In genomic region chrX:39755152-39756032, GRCh38 we compare ENCODE assay signal across 8 cellular contexts.
DNase-seq lines count a peak whose midpoint lies in the region; ATAC-seq, FAIRE-seq and TF ChIP-seq lines count a peak whose summit lies in the region.

No MANE protein-coding gene starts in this region.

- H3K4me1 ChIP-seq in keratinocyte (ENCODE audit: control insufficient read depth, extremely low read depth, insufficient read depth, low read length) (peaks cover 33% of the 10 kb centered on the region), suprapubic skin (peaks cover 29% of the 10 kb centered on the region)

- peak overlapping the region; percentile 50 for H2AFZ ChIP-seq in keratinocyte (ENCODE audit: control insufficient read depth, low read length)

- no peak for TF ChIP-seq POLR2A in suprapubic skin (IDR thresholded peaks at IDR 0.05)

- FAIRE-seq in keratinocyte (lab: Jason Lieb, UNC), result peak; percentile 78
- FAIRE-seq in GM19239 (lab: Jason Lieb, UNC), result no peak

- no peaks in the 10 kb centered on the region for H4K20me1 ChIP-seq in keratinocyte (ENCODE audit: control insufficient read depth, extremely low read depth, insufficient read depth, low read length)

- POLR2A ChIA-PET in AG04449 (lab: Yijun Ruan, JAX), result no interaction called here

- H3K27me3 ChIP-seq in keratinocyte (ENCODE audit: control insufficient read depth, extremely low read depth, insufficient read depth, low read length) (no peaks in the 10 kb centered on the region), suprapubic skin (no peaks in the 10 kb centered on the region)

- ATAC-seq in HG02588 (IDR thresholded peaks at IDR 0.05; ENCODE audit: unreplicated experiment), result no peak

- WGBS in suprapubic skin, result 59% methylated on average over 12 of the region's 25 CpGs

- DNase-seq in AG04449 (ENCODE audit: low read depth, low spot score) (peak; percentile 80), LoVo (ENCODE audit: low spot score) (peak; percentile 86), astrocyte of the spinal cord (ENCODE audit: low read depth, low spot score) (peak; percentile 98), keratinocyte (ENCODE audit: low read depth, low spot score) (peak; percentile 73), suprapubic skin (ENCODE audit: low spot score in 2 of 2) (peak; percentile 81 to 88), GM19239 (ENCODE audit: insufficient read length, low spot score) (no peak), Kasumi-1 (lab: John Stamatoyannopoulos, UW) (no peak)

- H3K79me2 ChIP-seq in keratinocyte (ENCODE audit: control insufficient read depth, insufficient read depth, low read length), result no peaks in the 10 kb centered on the region

- peak overlapping the region; percentile 48 for H3K27ac ChIP-seq in keratinocyte (ENCODE audit: control insufficient read depth, insufficient read depth, low read length)
- peak overlapping the region; percentile 24 for H3K27ac ChIP-seq in suprapubic skin

- dilution Hi-C loops in keratinocyte (cut with MboI; ENCODE audit: extremely low pct_ligation_motif_present, low sequenced_read_pairs), result no loop called here

- H3K4me3 ChIP-seq in AG04449 (ENCODE audit: low read depth, low read length) (no peak overlapping the region), astrocyte of the spinal cord (ENCODE audit: low read depth, low read length) (no peak overlapping the region), keratinocyte (ENCODE audit: control insufficient read depth in 2 of 3, extremely low read depth in 1 of 3, insufficient read depth in 2 of 3, low read depth in 1 of 3, low read length in 3 of 3) (no peak overlapping the region), suprapubic skin (no peak overlapping the region)

- peak overlapping the region; percentile 40 for H3K4me2 ChIP-seq in keratinocyte (ENCODE audit: control insufficient read depth, extremely low read depth, insufficient read depth, low read depth, low read length)

- TF ChIP-seq EP300 in suprapubic skin (IDR thresholded peaks at IDR 0.05), result no peak

- H3K9ac ChIP-seq in keratinocyte (ENCODE audit: control insufficient read depth, extremely low read depth, insufficient read depth, low read length), result no peak overlapping the region

- H3K36me3 ChIP-seq in keratinocyte (ENCODE audit: control insufficient read depth in 2 of 2, extremely low read depth in 1 of 2, insufficient read depth in 2 of 2, low read length in 2 of 2) (no peaks in the 10 kb centered on the region), suprapubic skin (no peaks in the 10 kb centered on the region)

- CTCF ChIA-PET in AG04449 (lab: Yijun Ruan, JAX), result no interaction called here

- in situ Hi-C loops in astrocyte of the spinal cord (cut with HindIII; ENCODE audit: low sequenced_read_pairs), result no loop called here

- TF ChIP-seq CTCF in AG04449 (IDR thresholded peaks at IDR 0.05; ENCODE audit: insufficient read depth, low read length, missing control alignments), result no peak
- no peak for TF ChIP-seq CTCF in astrocyte of the spinal cord (IDR thresholded peaks at IDR 0.05; ENCODE audit: low read depth, low read length)
- no peak for TF ChIP-seq CTCF in keratinocyte (optimal IDR thresholded peaks at IDR 0.05 in 1 of 3, IDR thresholded peaks at IDR 0.05 in 1 of 3, conservative IDR thresholded peaks at IDR 0.05 in 1 of 3; ENCODE audit: extremely low read depth in 1 of 3, insufficient read depth in 2 of 3, low read length in 3 of 3)
- no peak for TF ChIP-seq CTCF in suprapubic skin (IDR thresholded peaks at IDR 0.05)

- no peaks in the 10 kb centered on the region for H3K9me1 ChIP-seq in keratinocyte (ENCODE audit: control insufficient read depth, extremely low read depth, insufficient read depth, low read length)

- H3K9me3 ChIP-seq in keratinocyte (ENCODE audit: control insufficient read depth, low read depth, low read length) (no peaks in the 10 kb centered on the region), suprapubic skin (no peaks in the 10 kb centered on the region)

Comparison
In these comparisons a context has a peak if more than half of its experiments do, and no peak if none do; other contexts are left out.
1. DNase-seq: peak in AG04449 (single experiment), LoVo (single experiment), astrocyte of the spinal cord (single experiment), keratinocyte (single experiment) and suprapubic skin (2 of 2); none in GM19239 (single experiment) and Kasumi-1 (0 of 2).